ENCODE assay signal across 8 cellular contexts in the genomic region with DNA sequence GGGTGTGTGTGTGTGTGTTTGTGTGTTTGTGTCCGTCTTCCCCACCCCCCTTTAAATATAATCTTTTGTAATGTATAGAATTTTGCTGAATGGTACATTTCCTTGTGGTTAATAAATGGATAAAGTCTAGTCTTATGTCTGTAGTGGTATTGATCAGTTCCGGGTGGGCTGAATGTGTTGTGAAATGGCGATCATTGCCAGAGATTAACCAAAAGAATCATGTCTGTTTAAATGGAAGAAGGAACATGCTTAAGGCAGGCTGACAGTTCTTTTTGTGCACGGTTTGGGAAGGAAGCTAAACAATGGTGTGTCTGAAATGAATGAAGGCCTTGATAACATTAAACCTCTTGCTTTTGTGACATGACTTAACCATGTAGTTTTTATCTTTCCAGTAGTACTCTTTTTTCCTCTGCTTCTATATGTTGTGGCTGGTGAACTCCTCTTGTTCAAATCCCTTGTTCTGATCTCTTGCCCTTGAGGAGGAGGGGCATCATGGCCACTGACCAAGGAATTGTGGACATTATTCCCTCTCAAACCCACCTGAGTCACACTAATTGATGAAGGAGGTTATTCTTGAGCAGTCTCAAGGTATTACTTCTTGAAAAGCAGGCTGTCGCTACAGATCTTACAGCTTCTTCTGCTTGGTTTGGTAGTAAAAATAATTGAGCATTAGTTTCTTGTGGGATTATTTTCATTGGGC. TPM values are rescaled to one million over a fixed set of nuclear protein-coding genes. Genes with fewer than 3 reads are reported as not detected.
A peak's percentile ranks its signal among the peaks of the same experiment; 100 is the strongest.
DNase-seq lines count a peak whose midpoint lies in the region; ATAC-seq, FAIRE-seq and TF ChIP-seq lines count a peak whose summit lies in the region.

No MANE protein-coding gene starts in this region.

- no peaks in the 10 kb centered on the region for H3K9me3 ChIP-seq in heart right ventricle
- no peaks in the 10 kb centered on the region for H3K9me3 ChIP-seq in kidney (ENCODE audit: control insufficient read depth in 1 of 2, low read length in 2 of 2)
- H3K9me3 ChIP-seq in testis = no peaks in the 10 kb centered on the region

- DNase-seq in heart right ventricle (no peak), left cardiac atrium (no peak), kidney (no peak), testis (no peak)
- no peak for DNase-seq in activated naive CD8-positive, alpha-beta T cell treated with anti-CD3 and anti-CD28 coated beads, Interleukin-2, amount 50 U/mL, for 24 hours
- DNase-seq in effector CD4-positive, alpha-beta T cell = no peak

- WGBS in heart right ventricle, 2 donors = 28 to 40% methylated on average over 5 of the region's 5 CpGs
- 27% methylated on average over 5 of the region's 5 CpGs for WGBS in testis, 2 donors

- H3K27ac ChIP-seq in heart right ventricle (peak overlapping the region in 3 of 10 donors; percentile 95 to 97 (median 97)), kidney (ENCODE audit: low read depth in 2 of 2, low read length in 2 of 2) (no peak overlapping the region), testis (peak overlapping the region; percentile 25 to 99)

- peak overlapping the region; percentile 93 for H3K4me3 Mint-ChIP-seq in activated naive CD8-positive, alpha-beta T cell treated with anti-CD3 and anti-CD28 coated beads, Interleukin-2, amount 50 U/mL, for 24 hours

- H3K4me1 ChIP-seq in heart right ventricle (peaks cover 0 to 69% (median 37%) of the 10 kb centered on the region in 9 donors), kidney (ENCODE audit: control insufficient read depth in 1 of 2, insufficient read depth in 1 of 2, low read depth in 1 of 2, low read length in 2 of 2) (peaks cover 3 to 10% of the 10 kb centered on the region in 2 donors), testis (peaks cover 22% of the 10 kb centered on the region)

- peaks cover 53% of the 10 kb centered on the region for H3K4me1 Mint-ChIP-seq in activated naive CD8-positive, alpha-beta T cell treated with anti-CD3 and anti-CD28 coated beads, Interleukin-2, amount 50 U/mL, for 24 hours

- no peaks in the 10 kb centered on the region for H3K36me3 ChIP-seq in heart right ventricle
- H3K36me3 ChIP-seq in kidney (ENCODE audit: control insufficient read depth in 1 of 2, insufficient read depth in 2 of 2, low read length in 2 of 2) = peaks cover 0 to 2% of the 10 kb centered on the region in 2 donors
- H3K36me3 ChIP-seq in testis (ENCODE audit: low read depth, missing control alignments) = no peaks in the 10 kb centered on the region

- no peak for TF ChIP-seq CTCF in heart right ventricle (IDR thresholded peaks at IDR 0.05)
- TF ChIP-seq CTCF in kidney (IDR thresholded peaks at IDR 0.05; ENCODE audit: borderline replicate concordance, extremely low read depth, insufficient read depth) = no peak
- TF ChIP-seq CTCF in testis (IDR thresholded peaks at IDR 0.05) = no peak

- H3K9me3 Mint-ChIP-seq in activated naive CD8-positive, alpha-beta T cell treated with anti-CD3 and anti-CD28 coated beads, Interleukin-2, amount 50 U/mL, for 24 hours = no peaks in the 10 kb centered on the region

- intact Hi-C loops in heart right ventricle (cut with DNase I) = loop anchor here in 3 of 10 donors (5.0 to 10.0 kb wide), 2 partner anchors 48 to 61 kb away; no protein-coding TSS in a partner anchor
- intact Hi-C loops in left cardiac atrium (cut with DNase I) = no loop called here
- intact Hi-C loops in kidney (cut with DNase I) = no loop called here
- intact Hi-C loops in testis (cut with DNase I; ENCODE audit: low total_unique reads) = no loop called here

- H3K36me3 Mint-ChIP-seq in activated naive CD8-positive, alpha-beta T cell treated with anti-CD3 and anti-CD28 coated beads, Interleukin-2, amount 50 U/mL, for 24 hours (ENCODE audit: low read depth) = peaks cover 2% of the 10 kb centered on the region

- no peak for TF ChIP-seq POLR2A in testis (IDR thresholded peaks at IDR 0.05)

- peak overlapping the region; percentile 43 to 77 for H3K9ac ChIP-seq in kidney (ENCODE audit: low read length in 2 of 2)

- ATAC-seq in heart right ventricle = no peak
- ATAC-seq in left cardiac atrium = no peak
- no peak for ATAC-seq in activated naive CD8-positive, alpha-beta T cell treated with anti-CD3 and anti-CD28 coated beads, Interleukin-2, amount 50 U/mL, for 24 hours
- no peak for ATAC-seq in GM21529 (IDR thresholded peaks at IDR 0.05; ENCODE audit: unreplicated experiment)
- no peak for ATAC-seq in HG03095 (IDR thresholded peaks at IDR 0.05; ENCODE audit: unreplicated experiment)

- no peak overlapping the region for H3K27ac Mint-ChIP-seq in activated naive CD8-positive, alpha-beta T cell treated with anti-CD3 and anti-CD28 coated beads, Interleukin-2, amount 50 U/mL, for 24 hours

- H3K27me3 ChIP-seq in heart right ventricle (peaks cover 0 to 4% (median 0%) of the 10 kb centered on the region in 7 donors), testis (no peaks in the 10 kb centered on the region)

- H3K27me3 Mint-ChIP-seq in activated naive CD8-positive, alpha-beta T cell treated with anti-CD3 and anti-CD28 coated beads, Interleukin-2, amount 50 U/mL, for 24 hours = peaks cover 43% of the 10 kb centered on the region

- H3K4me3 ChIP-seq in heart right ventricle (peak overlapping the region in 9 of 10 donors; percentile 73 to 92 (median 86)), kidney (ENCODE audit: low read length in 2 of 2) (peak overlapping the region; percentile 78 to 95), testis (peak overlapping the region; percentile 90 to 96)

- no peak for FAIRE-seq in kidney (lab: Jason Lieb, UNC)

RNA-seq across cellular contexts. Expression of a gene that starts 1.7 kb away (rescaled TPM):
- 10 to 100 TPM in 9 of 10 donors, 1 to 10 TPM in 1; 9.2 to 14.4 (median 11.4) TPM for total RNA-seq in heart right ventricle
- 1 to 10 TPM; 2.7 to 5.6 TPM for polyA plus RNA-seq in heart right ventricle
- total RNA-seq in left cardiac atrium = 10 to 100 TPM; 10.3 to 13.4 TPM
- total RNA-seq in kidney = 18.4 TPM
- polyA plus RNA-seq in kidney (ENCODE audit: insufficient read depth, low read depth, low replicate concordance) = 7.6 TPM
- 10 to 100 TPM; 21.6 to 38.3 TPM for total RNA-seq in testis
- polyA plus RNA-seq in testis (ENCODE audit: insufficient read depth, low read depth, low replicate concordance) = 11.4 TPM

Comparison
In these comparisons a context has a peak if more than half of its experiments do, and no peak if none do; other contexts are left out.
1. H3K27ac ChIP-seq: peak in testis (2 of 2); none in kidney (0 of 2).
2. Peak in every context shown above with its lines, with median percentiles within 50 percentile points of each other: H3K4me3 ChIP-seq.